13 cellular contexts compared by ENCODE assay signal in genomic region chr13:25971499-25972145, GRCh38.
DNase-seq lines count a peak whose midpoint lies in the region; ATAC-seq and TF ChIP-seq lines count a peak whose summit lies in the region.
"Had no signal": no experiment of that assay in that cellular context is flagged by ENCODE, and none has a peak within 500 bp of the region (broad histone marks: within the 10 kb centered on the region; RNA-seq: fewer than 3 reads in every experiment).

No MANE protein-coding gene starts in this region.

- no peak overlapping the region for H3K4me3 Mint-ChIP-seq in activated T-helper 1 cell treated with anti-CD3 and anti-CD28 coated beads, Interleukin-12 subunit alpha, Interleukin-12 subunit beta, Interleukin-2, Interleukin-4 antibody, amounts not matched to agents 30 ng/mL and 10 ng/mL and 1 ng/mL, durations not matched to agents 14 hours and 24 hours and 36 hours
- H3K4me3 Mint-ChIP-seq: H9 had no signal

- H3K9me3 ChIP-seq in mucosa of descending colon: no peaks in the 10 kb centered on the region
- H3K9me3 ChIP-seq in ascending aorta: no peaks in the 10 kb centered on the region
- H3K9me3 ChIP-seq: colonic mucosa, gastroesophageal sphincter had no signal

- H3K4me3 ChIP-seq in mucosa of descending colon (no peak overlapping the region), brain microvascular endothelial cell (ENCODE audit: low read depth, low read length) (no peak overlapping the region), ascending aorta (no peak overlapping the region)
- H3K4me3 ChIP-seq: colonic mucosa, gastroesophageal sphincter had no signal

- H3K4me1 Mint-ChIP-seq in activated T-helper 1 cell treated with anti-CD3 and anti-CD28 coated beads, Interleukin-12 subunit alpha, Interleukin-12 subunit beta, Interleukin-2, Interleukin-4 antibody, amounts not matched to agents 30 ng/mL and 10 ng/mL and 1 ng/mL, durations not matched to agents 14 hours and 24 hours and 36 hours (ENCODE audit: low read depth): peaks cover 55% of the 10 kb centered on the region

- H3K4me1 ChIP-seq in mucosa of descending colon (ENCODE audit: low read depth): no peaks in the 10 kb centered on the region
- no peaks in the 10 kb centered on the region for H3K4me1 ChIP-seq in ascending aorta
- H3K4me1 ChIP-seq: colonic mucosa, gastroesophageal sphincter had no signal

- H3K27ac Mint-ChIP-seq in activated T-helper 1 cell treated with anti-CD3 and anti-CD28 coated beads, Interleukin-12 subunit alpha, Interleukin-12 subunit beta, Interleukin-2, Interleukin-4 antibody, amounts not matched to agents 30 ng/mL and 10 ng/mL and 1 ng/mL, durations not matched to agents 14 hours and 24 hours and 36 hours: peak overlapping the region; percentile 50
- H3K27ac Mint-ChIP-seq: H9 had no signal

- no peak for TF ChIP-seq CTCF in mucosa of descending colon (IDR thresholded peaks at IDR 0.05)
- TF ChIP-seq CTCF in brain microvascular endothelial cell (IDR thresholded peaks at IDR 0.05; ENCODE audit: low read depth, low read length, missing control alignments): no peak
- TF ChIP-seq CTCF in ascending aorta (IDR thresholded peaks at IDR 0.05): no peak

- H3K27ac ChIP-seq in brain microvascular endothelial cell (no peak overlapping the region), ascending aorta (no peak overlapping the region)
- H3K27ac ChIP-seq: colonic mucosa, gastroesophageal sphincter had no signal

- H3K36me3 ChIP-seq in mucosa of descending colon (ENCODE audit: low read depth): no peaks in the 10 kb centered on the region
- no peaks in the 10 kb centered on the region for H3K36me3 ChIP-seq in brain microvascular endothelial cell (replicated peaks)
- no peaks in the 10 kb centered on the region for H3K36me3 ChIP-seq in ascending aorta
- H3K36me3 ChIP-seq: colonic mucosa, gastroesophageal sphincter had no signal

- H3K9me3 Mint-ChIP-seq in activated T-helper 1 cell treated with anti-CD3 and anti-CD28 coated beads, Interleukin-12 subunit alpha, Interleukin-12 subunit beta, Interleukin-2, Interleukin-4 antibody, amounts not matched to agents 30 ng/mL and 10 ng/mL and 1 ng/mL, durations not matched to agents 14 hours and 24 hours and 36 hours: no peaks in the 10 kb centered on the region
- H3K9me3 Mint-ChIP-seq: H9 had no signal

- H3K27me3 Mint-ChIP-seq in activated T-helper 1 cell treated with anti-CD3 and anti-CD28 coated beads, Interleukin-12 subunit alpha, Interleukin-12 subunit beta, Interleukin-2, Interleukin-4 antibody, amounts not matched to agents 30 ng/mL and 10 ng/mL and 1 ng/mL, durations not matched to agents 14 hours and 24 hours and 36 hours (ENCODE audit: insufficient read depth): no peaks in the 10 kb centered on the region

- TF ChIP-seq POLR2A in erythroblast (IDR thresholded peaks at IDR 0.05; ENCODE audit: low read length): no peak

- DNase-seq in DMS53 treated with DMSO at 0.1 percent for 48 hours (lab: John Stamatoyannopoulos, UW; ENCODE audit: unreplicated experiment) (peak; percentile 55), NCI-H510A treated with DMSO at 0.1 percent for 48 hours (lab: John Stamatoyannopoulos, UW) (peak; percentile 42), mucosa of descending colon (no peak), brain microvascular endothelial cell (no peak), erythroblast (lab: John Stamatoyannopoulos, UW) (no peak), islet precursor cell (no peak), ascending aorta (ENCODE audit: low spot score in 2 of 2) (no peak)
- peak; percentile 37 for DNase-seq in activated T-helper 1 cell treated with anti-CD3 and anti-CD28 coated beads, Interleukin-12 subunit alpha, Interleukin-12 subunit beta, Interleukin-2, Interleukin-4 antibody, amounts not matched to agents 30 ng/mL and 10 ng/mL and 1 ng/mL, durations not matched to agents 14 hours and 24 hours and 36 hours (ENCODE audit: low spot score)
- DNase-seq: colonic mucosa, H9, RPMI8226, small intestine had no signal

- ATAC-seq in mucosa of descending colon: peak; percentile 47
- ATAC-seq: gastroesophageal sphincter had no signal

- in situ Hi-C loops in brain microvascular endothelial cell (cut with HindIII; ENCODE audit: low pct_ligation_motif_present, low sequenced_read_pairs): no loop called here

- intact Hi-C loops in activated T-helper 1 cell treated with anti-CD3 and anti-CD28 coated beads, Interleukin-12 subunit alpha, Interleukin-12 subunit beta, Interleukin-2, Interleukin-4 antibody, amounts not matched to agents 30 ng/mL and 10 ng/mL and 1 ng/mL, durations not matched to agents 14 hours and 24 hours and 36 hours (cut with micrococcal nuclease): loop anchor here (1.0 to 2.0 kb wide), 3 partner anchors 69 to 83 kb away; no protein-coding TSS in a partner anchor
- intact Hi-C loops in mucosa of descending colon (cut with DNase I, micrococcal nuclease) (no loop called here), ascending aorta (cut with DNase I) (no loop called here)

- H3K27me3 ChIP-seq in brain microvascular endothelial cell (replicated peaks) (no peaks in the 10 kb centered on the region), ascending aorta (no peaks in the 10 kb centered on the region)
- H3K27me3 ChIP-seq: colonic mucosa had no signal

- no peaks in the 10 kb centered on the region for H3K36me3 Mint-ChIP-seq in activated T-helper 1 cell treated with anti-CD3 and anti-CD28 coated beads, Interleukin-12 subunit alpha, Interleukin-12 subunit beta, Interleukin-2, Interleukin-4 antibody, amounts not matched to agents 30 ng/mL and 10 ng/mL and 1 ng/mL, durations not matched to agents 14 hours and 24 hours and 36 hours (ENCODE audit: low read depth)

Comparison
In these comparisons a context has a peak if more than half of its experiments do, and no peak if none do; other contexts are left out.
1. DNase-seq: peak in DMS53 treated with DMSO at 0.1 percent for 48 hours (single experiment), NCI-H510A treated with DMSO at 0.1 percent for 48 hours (single experiment) and activated T-helper 1 cell treated with anti-CD3 and anti-CD28 coated beads, Interleukin-12 subunit alpha, Interleukin-12 subunit beta, Interleukin-2, Interleukin-4 antibody, amounts not matched to agents 30 ng/mL and 10 ng/mL and 1 ng/mL, durations not matched to agents 14 hours and 24 hours and 36 hours (single experiment); none in mucosa of descending colon (0 of 3), brain microvascular endothelial cell (single experiment), erythroblast (0 of 2), islet precursor cell (single experiment) and ascending aorta (0 of 2).